9 cellular contexts compared by ENCODE assay signal in genomic region chr9:137222190-137223077, GRCh38. TPM values are rescaled to one million over a fixed set of nuclear protein-coding genes. Genes with fewer than 3 reads are reported as not detected.
DNase-seq lines count a peak whose midpoint lies in the region; ATAC-seq, FAIRE-seq and TF ChIP-seq lines count a peak whose summit lies in the region.
"Had no signal": no experiment of that assay in that cellular context is flagged by ENCODE, and none has a peak within 500 bp of the region (broad histone marks: within the 10 kb centered on the region; RNA-seq: fewer than 3 reads in every experiment).

RNF208 (minus strand) TSS chr9:137222240; CDS start chr9:137221212, 1,028 bp downstream.

- POLR2A ChIA-PET in HepG2 (lab: Yijun Ruan, JAX) = interaction anchor here (0.9 to 13.4 kb wide), 14 partner anchors 13 to 169 kb away, joined by 3 to 225 read pairs (median 18); partner anchors contain the start of genes ANAPC2, ENTPD2, MAN1B1 and NDOR1

- intact Hi-C loops in HepG2 (cut with micrococcal nuclease; ENCODE audit: unreplicated experiment) (loop anchor here (2.0 kb wide), 2 partner anchors 14 to 22 kb away; partner anchors contain the start of gene TPRN), tibial artery (cut with DNase I; ENCODE audit: low total_unique reads) (loop anchor here (5.0 kb wide), 1 partner anchor 35 kb away; the partner anchor contains the start of genes ANAPC2 and SSNA1)

- H3K9me3 ChIP-seq in HepG2 (ENCODE audit: low read length) = no peaks in the 10 kb centered on the region
- no peaks in the 10 kb centered on the region for H3K9me3 ChIP-seq in tibial artery

- peak within 1 kb of the TSS; percentile 100 for H3K4me2 ChIP-seq in HepG2 (ENCODE audit: low read depth, low read length)

- H3K4me3 ChIP-seq in HepG2 (replicated peaks in 1 of 3; ENCODE audit: insufficient read depth in 1 of 3, low read depth in 2 of 3, low read length in 3 of 3) (peak within 1 kb of the TSS; percentile 64 to 92 (median 84)), tibial artery (peak within 1 kb of the TSS; percentile 60 to 81)

- no peak for TF ChIP-seq CTCF in brain (conservative IDR thresholded peaks at IDR 0.05)
- peak; percentile 11; the same call in 1 of the 2 replicates for TF ChIP-seq CTCF in HepG2 (CRISPR knock-in tag; IDR thresholded peaks at IDR 0.05)
- no peak for TF ChIP-seq CTCF in tibial artery (IDR thresholded peaks at IDR 0.05)

- peak; percentile 35 for DNase-seq in NCI-H2227 (lab: John Stamatoyannopoulos, UW; ENCODE audit: unreplicated experiment)
- no peak for DNase-seq in NCI-H2227 treated with DMSO at 0.1 percent for 48 hours (lab: John Stamatoyannopoulos, UW)
- DNase-seq in HepG2 (ENCODE audit: low spot score) = no peak
- DNase-seq in tibial artery = no peak
- no peak for DNase-seq in T-helper 9 cell

- H4K20me1 ChIP-seq in HepG2 (ENCODE audit: insufficient read depth, low read length) = peaks cover 4% of the 10 kb centered on the region; the same call in 1 of the 2 replicates

- H3K9ac ChIP-seq in HepG2 (ENCODE audit: insufficient read depth, low read depth, low read length) = peak within 1 kb of the TSS; percentile 80

- H3K27ac ChIP-seq in HepG2 (ENCODE audit: extremely low read length, insufficient read depth, low read length) (peak within 1 kb of the TSS; percentile 76), tibial artery (peak within 1 kb of the TSS; percentile 89 to 93)

- TF ChIP-seq EP300 in HepG2 (IDR thresholded peaks at IDR 0.05; ENCODE audit: low read depth in 2 of 2, low read length in 2 of 2) (no peak), HepG2 (CRISPR knock-in tag; IDR thresholded peaks at IDR 0.05; ENCODE audit: borderline replicate concordance) (no peak)

- H3K27ac Mint-ChIP-seq in IgD-negative memory B cell (peak within 1 kb of the TSS; percentile 50 to 90 (median 78)), brain (peak within 1 kb of the TSS in 3 of 5 experiments; percentile 83 to 95 (median 94))

- ATAC-seq in HepG2 (peak; percentile 9), GM19463 (IDR thresholded peaks at IDR 0.05; ENCODE audit: unreplicated experiment) (no peak)

- H3K4me3 Mint-ChIP-seq in IgD-negative memory B cell (peak within 1 kb of the TSS; percentile 76 to 94 (median 88)), brain (peak within 1 kb of the TSS; percentile 82 to 89 (median 87))

- WGBS in HepG2 (ENCODE audit: low lambda C conversion rate) = 0% methylated on average over 1 of the region's 88 CpGs

- no peak for FAIRE-seq in HepG2 (lab: Jason Lieb, UNC)

- peaks cover 0 to 2% (median 2%) of the 10 kb centered on the region in 3 donors for H3K4me1 Mint-ChIP-seq in IgD-negative memory B cell
- H3K4me1 Mint-ChIP-seq in brain = peaks cover 1% of the 10 kb centered on the region

- no TSS peak for BruUV-seq in HepG2 (replicated peaks; lab: Mats Ljungman, UMichigan)

- H3K9me3 Mint-ChIP-seq in IgD-negative memory B cell = no peaks in the 10 kb centered on the region
- H3K9me3 Mint-ChIP-seq in brain = no peaks in the 10 kb centered on the region

- H3K4me1 ChIP-seq in HepG2 (ENCODE audit: insufficient read depth, low read length) (peaks cover 65% of the 10 kb centered on the region), tibial artery (peaks cover 0 to 55% (median 33%) of the 10 kb centered on the region in 4 donors)

- H3K36me3 ChIP-seq in HepG2 (replicated peaks in 1 of 2; ENCODE audit: control insufficient read depth in 1 of 2, insufficient read depth in 2 of 2, low read length in 2 of 2) (no peaks in the 10 kb centered on the region), tibial artery (no peaks in the 10 kb centered on the region)

- in situ Hi-C loops in HepG2 (cut with HindIII; ENCODE audit: extremely low pct_ligation_motif_present, low pct_unique_long_range_greater_than_20kb) = no loop called here

- peaks cover 2% of the 10 kb centered on the region for H3K27me3 Mint-ChIP-seq in IgD-negative memory B cell
- H3K27me3 Mint-ChIP-seq in brain = no peaks in the 10 kb centered on the region

- H3K27me3 ChIP-seq in HepG2 (ENCODE audit: control insufficient read depth in 1 of 2, insufficient read depth in 2 of 2, low read length in 2 of 2) (no peaks in the 10 kb centered on the region; a peak in 1 of 5 replicates), tibial artery (peaks cover 0 to 14% of the 10 kb centered on the region in 2 donors)

- no peak within 1 kb of the TSS for H2AFZ ChIP-seq in HepG2 (ENCODE audit: low read length)

- H3K36me3 Mint-ChIP-seq in IgD-negative memory B cell = no peaks in the 10 kb centered on the region
- H3K36me3 Mint-ChIP-seq in brain = no peaks in the 10 kb centered on the region

- CTCF ChIA-PET in HepG2 (lab: Yijun Ruan, JAX; ENCODE audit: low intra/inter-chr PET ratio, low total read pairs) = no interaction called here

- peaks cover 3% of the 10 kb centered on the region for H3K79me2 ChIP-seq in HepG2 (ENCODE audit: insufficient read depth, low read length)

- no peak for TF ChIP-seq RAD21 in HepG2 (CRISPR knock-in tag; IDR thresholded peaks at IDR 0.05)

- TF ChIP-seq POLR2A in HepG2 (IDR thresholded peaks at IDR 0.05; ENCODE audit: insufficient read depth in 1 of 2, low read depth in 2 of 2, low read length in 2 of 2) = peak in 1 of 2 experiments; percentile 21; a peak in 1 of 4 replicates

TF ChIP-seq in HepG2, 621 proteins besides CTCF, POLR2A, EP300 and RAD21 (continues in another document):
- TF ChIP-seq GABPB1 (CRISPR knock-in tag; IDR thresholded peaks at IDR 0.05) (peak; percentile 63; the same call in 1 of the 2 replicates), PATZ1 (CRISPR knock-in tag; IDR thresholded peaks at IDR 0.05) (peak; percentile 74; the same call in 1 of the 2 replicates), ZFP91 (CRISPR knock-in tag; IDR thresholded peaks at IDR 0.05; ENCODE audit: borderline replicate concordance) (no peak), THAP8 (CRISPR knock-in tag; IDR thresholded peaks at IDR 0.05; ENCODE audit: borderline replicate concordance) (no peak), NFYB (CRISPR knock-in tag; IDR thresholded peaks at IDR 0.05) (0 out of 2 replicates have a peak, but pooled peaks have one; percentile 17), MAZ (IDR thresholded peaks at IDR 0.05; ENCODE audit: borderline replicate concordance, low read depth, low read length) (no peak), MAZ (CRISPR knock-in tag; IDR thresholded peaks at IDR 0.05; ENCODE audit: low read depth) (0 out of 2 replicates have a peak, but pooled peaks have one; percentile 25), SIX4 (CRISPR knock-in tag; IDR thresholded peaks at IDR 0.05) (no peak)

RNA-seq across cellular contexts. Expression of gene RNF208, which starts in this region (rescaled TPM):
- polyA plus RNA-seq in IgD-negative memory B cell (not detected), brain (ENCODE audit: insufficient read depth, low read depth, low replicate concordance) (84.7 TPM), HepG2 (2011; rRNA removed) (1.6 and 2.0 TPM in 2 replicates)
- total RNA-seq in HepG2 (2016; rRNA removed; fragmentation: Illumina TruSeq; extraction: Trizol) = 1.8 and 2.1 TPM in 2 replicates
- total RNA-seq in HepG2 (2016; cell fraction: cytosol; rRNA removed; fragmentation: Illumina TruSeq; extraction: Trizol; ENCODE audit: low read depth) = 1.2 and 1.4 TPM in 2 replicates
- total RNA-seq in HepG2 (2016; cell fraction: insoluble cytoplasmic fraction; rRNA removed; fragmentation: Illumina TruSeq; extraction: Trizol) = 1.2 and 2.1 TPM in 2 replicates
- 3.7 and 4.2 TPM in 2 replicates for total RNA-seq in HepG2 (2016; cell fraction: membrane; rRNA removed; fragmentation: Illumina TruSeq; extraction: Trizol)
- 0.99 and 1.3 TPM in 2 replicates for total RNA-seq in HepG2 (2016; cell fraction: nucleus; rRNA removed; fragmentation: Illumina TruSeq; extraction: Trizol)
- polyA plus RNA-seq in HepG2 (2011; cell fraction: cytosol; rRNA removed) = 0.99 and 1.4 TPM in 2 replicates
- 14.1 and 17.8 TPM in 2 replicates for polyA plus RNA-seq in HepG2 (2011; cell fraction: nucleus; rRNA removed)
- polyA plus RNA-seq in HepG2 (2012) = 9.0 and 16.1 TPM in 2 replicates
- polyA plus RNA-seq in HepG2 (2016; cell fraction: cytosol; fragmentation: Illumina TruSeq; extraction: Trizol; ENCODE audit: low read depth) = 28.1 and 30.5 TPM in 2 replicates
- polyA plus RNA-seq in HepG2 (2016; cell fraction: insoluble cytoplasmic fraction; fragmentation: Illumina TruSeq; extraction: Trizol; ENCODE audit: low read depth) = 15.2 and 22.0 TPM in 2 replicates
- 36.0 and 38.6 TPM in 2 replicates for polyA plus RNA-seq in HepG2 (2016; cell fraction: membrane; fragmentation: Illumina TruSeq; extraction: Trizol; ENCODE audit: low read depth)
- polyA plus RNA-seq in HepG2 (2016; cell fraction: nucleus; fragmentation: Illumina TruSeq; extraction: Trizol; ENCODE audit: insufficient read depth, low read depth) = 23.4 and 23.9 TPM in 2 replicates
- polyA minus RNA-seq in HepG2 (2011; rRNA and poly(A)+ RNA removed; ENCODE audit: low replicate concordance) = 4.1 TPM in 1 of 2 replicates, not detected in the other
- polyA minus RNA-seq in HepG2 (2011; cell fraction: cytosol; rRNA and poly(A)+ RNA removed) = 3.5 and 4.5 TPM in 2 replicates
- polyA minus RNA-seq in HepG2 (2011; cell fraction: nucleus; rRNA and poly(A)+ RNA removed) = 0.62 and 0.77 TPM in 2 replicates
- total RNA-seq: Daoy had no signal
